In genomic region chr10:112689327-112689726, GRCh38 we compare ENCODE assay signal across 11 cellular contexts.
DNase-seq lines count a peak whose midpoint lies in the region; ATAC-seq and TF ChIP-seq lines count a peak whose summit lies in the region.
"Had no signal": no experiment of that assay in that cellular context is flagged by ENCODE, and none has a peak within 500 bp of the region (broad histone marks: within the 10 kb centered on the region; RNA-seq: fewer than 3 reads in every experiment).

No MANE protein-coding gene starts in this region.

- DNase-seq in A673 (ENCODE audit: low spot score): peak; percentile 20
- no peak for DNase-seq in GM20000 (ENCODE audit: low spot score)
- DNase-seq in iPS-NIHi7 (ENCODE audit: extremely low spot score): peak; percentile 78
- DNase-seq in NCI-H1930 (lab: John Stamatoyannopoulos, UW): no peak
- DNase-seq in pons (ENCODE audit: low spot score): no peak
- DNase-seq in medulla oblongata (ENCODE audit: extremely low spot score): no peak
- DNase-seq: activated CD4-positive, alpha-beta T cell treated with anti-CD3 and anti-CD28 coated beads, Interleukin-2, amount 50 U/mL, for 4 hours; NCI-H446 treated with DMSO at 0.1 percent for 48 hours had no signal

- TF ChIP-seq CTCF in A673 (conservative IDR thresholded peaks at IDR 0.05; ENCODE audit: low read depth, low read length): peak; percentile 55
- TF ChIP-seq CTCF in GM20000 (IDR thresholded peaks at IDR 0.05; ENCODE audit: extremely low read depth, missing control alignments): peak; percentile 15
- TF ChIP-seq CTCF in VCaP (conservative IDR thresholded peaks at IDR 0.05): peak; percentile 2; the same call in 1 of the 2 replicates

- BruUV-seq in A673 (replicated peaks; lab: Mats Ljungman, UMichigan): no TSS peak

- H3K27me3 ChIP-seq in A673 (replicated peaks; ENCODE audit: insufficient read depth, low read depth, low read length, poor library complexity): no peaks in the 10 kb centered on the region

- no peaks in the 10 kb centered on the region for H3K36me3 ChIP-seq in A673 (ENCODE audit: insufficient read depth, low read length, poor library complexity, severe bottlenecking)

- H3K27ac ChIP-seq in A673 (ENCODE audit: low read depth, low read length, poor library complexity, severe bottlenecking) (no peak overlapping the region), VCaP (no peak overlapping the region)
- H3K27ac ChIP-seq: coronary artery had no signal

- intact Hi-C loops in A673 (cut with micrococcal nuclease; ENCODE audit: unreplicated experiment): no loop called here

- H3K4me1 ChIP-seq in A673 (ENCODE audit: insufficient read depth, low read length, poor library complexity, severe bottlenecking): no peaks in the 10 kb centered on the region

- CTCF ChIA-PET in A673 (lab: Charles Lee): no interaction called here

- no peaks in the 10 kb centered on the region for H3K9me3 ChIP-seq in A673 (ENCODE audit: low read depth, low read length, poor library complexity, severe bottlenecking)

- ATAC-seq in HG03097 (IDR thresholded peaks at IDR 0.05; ENCODE audit: low FRiP score, unreplicated experiment): no peak

- POLR2A ChIA-PET in A673 (lab: Charles Lee; ENCODE audit: low non-redundant PET): no interaction called here

- no peak overlapping the region for H3K4me3 ChIP-seq in A673 (ENCODE audit: low read depth, low read length, poor library complexity, severe bottlenecking)
- H3K4me3 ChIP-seq: coronary artery had no signal

Comparison
In these comparisons a context has a peak if more than half of its experiments do, and no peak if none do; other contexts are left out.
1. DNase-seq: peak in A673 (single experiment) and iPS-NIHi7 (single experiment); none in GM20000 (single experiment), NCI-H1930 (0 of 2), pons (single experiment) and medulla oblongata (single experiment).
2. CTCF ChIP-seq: peak in every context shown above with its lines; median percentile 55 in A673; 15 in GM20000; 2 in VCaP.